11 cellular contexts compared by ENCODE assay signal in the genomic region with DNA sequence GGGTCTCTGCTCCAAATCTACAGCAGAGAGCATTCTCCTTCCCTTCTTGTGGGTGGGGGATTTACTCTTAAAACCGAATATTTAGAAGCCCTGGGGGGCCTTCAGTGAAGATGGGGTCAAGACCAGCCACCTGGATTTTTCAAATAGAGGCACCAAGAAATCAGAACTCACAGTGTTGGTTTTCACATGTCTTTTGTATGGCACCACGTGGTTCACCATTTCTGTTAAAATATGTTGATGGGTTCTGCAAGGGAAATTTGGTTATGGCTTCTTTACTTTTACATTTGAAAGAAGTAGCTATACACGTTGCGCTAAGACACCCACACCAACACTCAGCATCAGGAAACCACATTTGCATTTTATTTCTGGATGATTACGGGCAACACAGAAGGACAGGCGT. TPM values are rescaled to one million over a fixed set of nuclear protein-coding genes. Genes with fewer than 3 reads are reported as not detected.
"Had no signal": no experiment of that assay in that cellular context is flagged by ENCODE, and none has a peak within 500 bp of the region (broad histone marks: within the 10 kb centered on the region; RNA-seq: fewer than 3 reads in every experiment).

No MANE protein-coding gene starts in this region.

- FAIRE-seq: H1, H54 had no signal

- H3K4me3 ChIP-seq: GM23248, GM23338, HAP-1 had no signal

- DNase-seq: GM23248, GOT3, H7, H9, HCEC 1CT, HFFc6 had no signal

- ATAC-seq: GM23338, HCT116 had no signal

- H3K4me2 ChIP-seq: GM23338 had no signal

- H3K27ac ChIP-seq: GM23248 had no signal

- H3K9ac ChIP-seq: GM23248 had no signal

- H3K36me3 ChIP-seq: HAP-1 had no signal

- H3K9me3 ChIP-seq: HAP-1 had no signal

- H2AFZ ChIP-seq: GM23248, GM23338 had no signal

RNA-seq across cellular contexts. Expression of a gene that starts 17.7 kb away (rescaled TPM):
- total RNA-seq: HFFc6 had no signal
- polyA plus RNA-seq: GM23248 had no signal
